ENCODE assay signal across 1 cellular context in genomic region chr9:94975480-94976452, GRCh38.
TF ChIP-seq lines count a peak whose summit lies in the region.

No MANE protein-coding gene starts in this region.

TF ChIP-seq in HepG2, 621 proteins besides CTCF, POLR2A, EP300 and RAD21 (continued from another document and continues in another):
- TF ChIP-seq ZNF280B (CRISPR knock-in tag; IDR thresholded peaks at IDR 0.05; ENCODE audit: borderline replicate concordance) (no peak), ZNF652 (CRISPR knock-in tag; IDR thresholded peaks at IDR 0.05; ENCODE audit: borderline replicate concordance, low read depth) (no peak), KDM5B (CRISPR knock-in tag; IDR thresholded peaks at IDR 0.05; ENCODE audit: borderline replicate concordance) (no peak), ARID4A (CRISPR knock-in tag; IDR thresholded peaks at IDR 0.05; ENCODE audit: borderline replicate concordance) (no peak; the same call in 1 of the 2 replicates), KLF12 (CRISPR knock-in tag; IDR thresholded peaks at IDR 0.05; ENCODE audit: borderline replicate concordance) (no peak), NBN (conservative IDR thresholded peaks at IDR 0.05) (no peak), PHF21A (CRISPR knock-in tag; IDR thresholded peaks at IDR 0.05) (peak; percentile 69; the same call in 1 of the 2 replicates), HMG20A (CRISPR knock-in tag; IDR thresholded peaks at IDR 0.05; ENCODE audit: borderline replicate concordance) (no peak; the same call in 1 of the 2 replicates), POGZ (CRISPR knock-in tag; IDR thresholded peaks at IDR 0.05) (no peak), ZNF10 (CRISPR knock-in tag; IDR thresholded peaks at IDR 0.05; ENCODE audit: borderline replicate concordance, low read depth) (no peak), CSRNP2 (CRISPR knock-in tag; conservative IDR thresholded peaks at IDR 0.05; ENCODE audit: low read depth) (no peak), ZNF580 (CRISPR knock-in tag; IDR thresholded peaks at IDR 0.05; ENCODE audit: borderline replicate concordance, low read depth) (no peak), SP1 (IDR thresholded peaks at IDR 0.05) (no peak), SP1 (CRISPR knock-in tag; IDR thresholded peaks at IDR 0.05) (no peak), ZNF337 (CRISPR knock-in tag; IDR thresholded peaks at IDR 0.05; ENCODE audit: borderline replicate concordance, low read depth) (no peak), MXD3 (CRISPR knock-in tag; IDR thresholded peaks at IDR 0.05) (no peak), ZNF772 (CRISPR knock-in tag; IDR thresholded peaks at IDR 0.05) (no peak), ZC3H13 (CRISPR knock-in tag; IDR thresholded peaks at IDR 0.05) (no peak), ZNF33A (CRISPR knock-in tag; IDR thresholded peaks at IDR 0.05; ENCODE audit: borderline replicate concordance) (no peak), SP140L (CRISPR knock-in tag; IDR thresholded peaks at IDR 0.05; ENCODE audit: borderline replicate concordance) (no peak), RFX3 (CRISPR knock-in tag; IDR thresholded peaks at IDR 0.05) (no peak), MAZ (IDR thresholded peaks at IDR 0.05; ENCODE audit: borderline replicate concordance, low read depth, low read length) (no peak), MAZ (CRISPR knock-in tag; IDR thresholded peaks at IDR 0.05; ENCODE audit: low read depth) (0 out of 2 replicates have a peak, but pooled peaks have one; percentile 27), ZNF484 (CRISPR knock-in tag; IDR thresholded peaks at IDR 0.05; ENCODE audit: borderline replicate concordance, low read depth) (no peak), FLYWCH1 (CRISPR knock-in tag; IDR thresholded peaks at IDR 0.05) (no peak), ZNF530 (CRISPR knock-in tag; IDR thresholded peaks at IDR 0.05; ENCODE audit: low read depth) (no peak), MXD4 (CRISPR knock-in tag; IDR thresholded peaks at IDR 0.05) (no peak), ZNF878 (CRISPR knock-in tag; IDR thresholded peaks at IDR 0.05) (no peak), HES4 (CRISPR knock-in tag; IDR thresholded peaks at IDR 0.05; ENCODE audit: borderline replicate concordance) (no peak), TGIF2 (CRISPR knock-in tag; IDR thresholded peaks at IDR 0.05) (no peak), HNF1A (IDR thresholded peaks at IDR 0.05; ENCODE audit: low read depth) (no peak), HNF1A (CRISPR knock-in tag; IDR thresholded peaks at IDR 0.05; ENCODE audit: borderline replicate concordance) (no peak), ZFP36L1 (CRISPR knock-in tag; IDR thresholded peaks at IDR 0.05) (no peak), CREM (IDR thresholded peaks at IDR 0.05) (no peak), CREM (CRISPR knock-in tag; IDR thresholded peaks at IDR 0.05) (no peak), ZFP82 (CRISPR knock-in tag; IDR thresholded peaks at IDR 0.05; ENCODE audit: borderline replicate concordance) (no peak), ZNF766 (CRISPR knock-in tag; IDR thresholded peaks at IDR 0.05; ENCODE audit: borderline replicate concordance) (no peak), ZMAT3 (CRISPR knock-in tag; conservative IDR thresholded peaks at IDR 0.05) (no peak), SMARCE1 (IDR thresholded peaks at IDR 0.05; ENCODE audit: borderline replicate concordance) (no peak), TCF12 (IDR thresholded peaks at IDR 0.05) (no peak), TCF12 (CRISPR knock-in tag; IDR thresholded peaks at IDR 0.05) (no peak), RBAK (CRISPR knock-in tag; IDR thresholded peaks at IDR 0.05) (no peak), DRAP1 (CRISPR knock-in tag; IDR thresholded peaks at IDR 0.05) (no peak), BCLAF1 (IDR thresholded peaks at IDR 0.05) (no peak), KLF9 (CRISPR knock-in tag; IDR thresholded peaks at IDR 0.05; ENCODE audit: low read depth) (no peak), ZFAT (CRISPR knock-in tag; conservative IDR thresholded peaks at IDR 0.05) (no peak), ELF3 (CRISPR knock-in tag; IDR thresholded peaks at IDR 0.05) (0 out of 2 replicates have a peak, but pooled peaks have one; percentile 46), ZNF576 (CRISPR knock-in tag; IDR thresholded peaks at IDR 0.05) (no peak), ARID2 (CRISPR knock-in tag; IDR thresholded peaks at IDR 0.05; ENCODE audit: borderline replicate concordance) (no peak), ZNF547 (CRISPR knock-in tag; IDR thresholded peaks at IDR 0.05) (no peak), RFX5 (IDR thresholded peaks at IDR 0.05; ENCODE audit: low read depth, low read length) (no peak), MAFF (IDR thresholded peaks at IDR 0.05; ENCODE audit: low read depth, low read length) (no peak), ZBTB3 (CRISPR knock-in tag; IDR thresholded peaks at IDR 0.05; ENCODE audit: borderline replicate concordance, low read depth) (no peak), ATF5 (CRISPR knock-in tag; IDR thresholded peaks at IDR 0.05; ENCODE audit: low read depth) (no peak), CREB1 (IDR thresholded peaks at IDR 0.05) (no peak), CREB1 (CRISPR knock-in tag; IDR thresholded peaks at IDR 0.05) (peak; percentile 20; the same call in 1 of the 2 replicates)
